Comparison of ENCODE assay signal across 18 cellular contexts in the genomic region with DNA sequence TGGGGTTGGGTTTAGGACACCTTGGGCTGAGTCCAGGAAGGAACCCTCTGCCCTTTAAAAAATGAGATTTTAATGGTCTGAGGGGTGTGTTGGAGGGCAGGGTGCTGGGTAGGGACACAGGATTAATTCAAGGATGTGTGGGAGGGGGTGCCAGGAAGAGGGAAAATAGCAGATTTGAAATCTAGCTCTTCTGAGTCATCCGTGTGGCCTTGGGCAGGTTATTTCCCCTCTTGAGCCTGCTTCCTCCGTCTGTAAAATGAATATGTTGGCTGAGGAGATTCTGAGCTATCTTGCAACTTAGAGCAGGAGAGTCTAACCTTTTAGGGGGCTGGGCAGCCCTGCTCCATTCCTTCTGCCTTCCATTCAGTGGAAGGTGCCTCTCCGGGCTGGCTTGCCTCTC. TPM values are rescaled to one million over a fixed set of nuclear protein-coding genes. Genes with fewer than 3 reads are reported as not detected.
DNase-seq lines count a peak whose midpoint lies in the region; ATAC-seq, FAIRE-seq and TF ChIP-seq lines count a peak whose summit lies in the region.
"Had no signal": no experiment of that assay in that cellular context is flagged by ENCODE, and none has a peak within 500 bp of the region (broad histone marks: within the 10 kb centered on the region; RNA-seq: fewer than 3 reads in every experiment).

No MANE protein-coding gene starts in this region.

- H4K5ac ChIP-seq in H9 (ENCODE audit: insufficient read length, low read depth, low read length): no peak overlapping the region

- no peak overlapping the region for H4K91ac ChIP-seq in H9 (ENCODE audit: insufficient read length, low read depth, low read length)

- DNase-seq in CD4-positive, CD25-positive, alpha-beta regulatory T cell: no peak
- DNase-seq in H9: no peak
- peak; percentile 27 for DNase-seq in bronchial epithelial cell (ENCODE audit: low read depth)
- no peak for DNase-seq in SJCRH30
- DNase-seq in cortex of kidney (lab: John Stamatoyannopoulos, UW): no peak
- DNase-seq: anterior cingulate cortex; GDM1; head of caudate nucleus; NCI-H1417 treated with DMSO at 0.1 percent for 48 hours; NCI-H524; stimulated activated naive CD4-positive, alpha-beta T cell treated with Interleukin-2 at 50 U/mL for 16 hours had no signal

- no peak overlapping the region for H3K4me2 ChIP-seq in H9 (ENCODE audit: insufficient read depth, insufficient read length, low read length)
- H3K4me2 ChIP-seq: BLaER1 treated with 17β-estradiol and CSF1 and Interleukin-3, amounts not matched to agents 10 nM and 100 nM had no signal

- no peaks in the 10 kb centered on the region for H3K79me2 ChIP-seq in H9 (ENCODE audit: insufficient read depth, low read length)

- peaks cover 32% of the 10 kb centered on the region for H3K4me1 ChIP-seq in CD4-positive, CD25-positive, alpha-beta regulatory T cell (ENCODE audit: control insufficient read depth, insufficient read depth, low read length, poor library complexity, severe bottlenecking)
- H3K4me1 ChIP-seq in H9 (ENCODE audit: insufficient read depth, low read length) (peaks cover 8% of the 10 kb centered on the region; the same call in 1 of the 2 replicates), muscle layer of duodenum (ENCODE audit: control insufficient read depth in 1 of 2, insufficient read depth in 2 of 2, low read length in 2 of 2) (peaks cover 0 to 45% of the 10 kb centered on the region in 2 donors), SJCRH30 (peaks cover 26% of the 10 kb centered on the region)

- no peak overlapping the region for H3K23ac ChIP-seq in H9 (ENCODE audit: insufficient read length, low read depth, low read length)

- H4K20me1 ChIP-seq in H9 (ENCODE audit: control insufficient read depth, insufficient read depth, insufficient read length): no peaks in the 10 kb centered on the region

- H3K18ac ChIP-seq in H9 (ENCODE audit: insufficient read length, low read depth, low read length): no peak overlapping the region

- H3K4me3 Mint-ChIP-seq in CD4-positive, CD25-positive, alpha-beta regulatory T cell: peak overlapping the region in 3 of 4 donors; percentile 41 to 87 (median 85)
- H3K4me3 Mint-ChIP-seq in H9: peak overlapping the region; percentile 12 to 64; a peak in 2 of 5 replicates
- H3K4me3 Mint-ChIP-seq: memory B cell had no signal

- H3K27ac ChIP-seq in CD4-positive, CD25-positive, alpha-beta regulatory T cell (ENCODE audit: insufficient read depth, low read length, poor library complexity, severe bottlenecking): no peak overlapping the region
- H3K27ac ChIP-seq in H9 (ENCODE audit: insufficient read length, low read depth, low read length) (no peak overlapping the region), muscle layer of duodenum (ENCODE audit: low read length) (peak overlapping the region; percentile 20), SJCRH30 (no peak overlapping the region)
- H3K27ac ChIP-seq: BLaER1 treated with 17β-estradiol and CSF1 and Interleukin-3, amounts not matched to agents 10 nM and 100 nM; RWPE1 had no signal

- H2BK120ac ChIP-seq in H9 (ENCODE audit: low read depth, low read length, poor library complexity, severe bottlenecking): no peak overlapping the region

- no peak overlapping the region for H4K8ac ChIP-seq in H9 (replicated peaks; ENCODE audit: insufficient read length, low read depth, low read length)

- no peak overlapping the region for H3T11ph ChIP-seq in H9 (ENCODE audit: low read length)

- no peak for ATAC-seq in CD4-positive, CD25-positive, alpha-beta regulatory T cell (ENCODE audit: low read depth in 2 of 2)
- ATAC-seq in GM18861 (IDR thresholded peaks at IDR 0.05; ENCODE audit: unreplicated experiment) (no peak), GM21717 (IDR thresholded peaks at IDR 0.05; ENCODE audit: unreplicated experiment) (no peak)

- FAIRE-seq in bronchial epithelial cell (lab: Jason Lieb, UNC): no peak

- H3K4ac ChIP-seq in H9 (ENCODE audit: low read depth, low read length): no peak overlapping the region

- no peak overlapping the region for H2BK20ac ChIP-seq in H9 (ENCODE audit: low read depth, low read length, poor library complexity, severe bottlenecking)

- no peak overlapping the region for H2BK12ac ChIP-seq in H9 (ENCODE audit: insufficient read length, low read depth, low read length)

- H3K9me3 Mint-ChIP-seq in CD4-positive, CD25-positive, alpha-beta regulatory T cell: peaks cover 0 to 2% (median 0%) of the 10 kb centered on the region in 7 donors
- no peaks in the 10 kb centered on the region; a peak in 3 of 5 replicates for H3K9me3 Mint-ChIP-seq in H9
- H3K9me3 Mint-ChIP-seq: memory B cell had no signal

- H3K56ac ChIP-seq in H9 (ENCODE audit: insufficient read length, low read depth, low read length): no peak overlapping the region

- peak overlapping the region in 2 of 3 donors; percentile 36 to 74 for H3K27ac Mint-ChIP-seq in CD4-positive, CD25-positive, alpha-beta regulatory T cell
- peak overlapping the region in 1 of 3 experiments; percentile 79; a peak in 1 of 7 replicates for H3K27ac Mint-ChIP-seq in H9
- H3K27ac Mint-ChIP-seq: memory B cell had no signal

- H3K27me3 Mint-ChIP-seq in CD4-positive, CD25-positive, alpha-beta regulatory T cell: peaks cover 18% of the 10 kb centered on the region
- H3K27me3 Mint-ChIP-seq in H9 (ENCODE audit: low read depth): peaks cover 65% of the 10 kb centered on the region

- no peaks in the 10 kb centered on the region for H3K9me3 ChIP-seq in CD4-positive, CD25-positive, alpha-beta regulatory T cell (ENCODE audit: control insufficient read depth in 2 of 2, low read length in 2 of 2)
- H3K9me3 ChIP-seq in H9 (ENCODE audit: control insufficient read depth, low read depth, low read length) (no peaks in the 10 kb centered on the region), muscle layer of duodenum (ENCODE audit: control insufficient read depth in 1 of 2, low read length in 2 of 2) (no peaks in the 10 kb centered on the region), SJCRH30 (replicated peaks) (no peaks in the 10 kb centered on the region)
- H3K9me3 ChIP-seq: BLaER1 treated with 17β-estradiol and CSF1 and Interleukin-3, amounts not matched to agents 10 nM and 100 nM had no signal

- no peak overlapping the region for H2BK15ac ChIP-seq in H9 (ENCODE audit: low read depth, low read length)

- TF ChIP-seq CTCF in H9 (conservative IDR thresholded peaks at IDR 0.05) (no peak), bronchial epithelial cell (IDR thresholded peaks at IDR 0.05; ENCODE audit: insufficient read depth, low read length, severe bottlenecking) (no peak)

- peaks cover 18% of the 10 kb centered on the region for H3K23me2 ChIP-seq in H9 (ENCODE audit: insufficient read length, low read depth, low read length, poor library complexity, severe bottlenecking)

- H3K36me3 ChIP-seq in CD4-positive, CD25-positive, alpha-beta regulatory T cell (ENCODE audit: control insufficient read depth, insufficient read depth, low read length): no peaks in the 10 kb centered on the region
- no peaks in the 10 kb centered on the region for H3K36me3 ChIP-seq in bronchial epithelial cell (ENCODE audit: control insufficient read depth, insufficient read depth, low read length)
- H3K36me3 ChIP-seq in muscle layer of duodenum (ENCODE audit: control insufficient read depth in 1 of 2, insufficient read depth in 2 of 2, low read length in 2 of 2): no peaks in the 10 kb centered on the region
- H3K36me3 ChIP-seq in SJCRH30: no peaks in the 10 kb centered on the region
- H3K36me3 ChIP-seq: BLaER1 treated with 17β-estradiol and CSF1 and Interleukin-3, amounts not matched to agents 10 nM and 100 nM had no signal

- H3K27me3 ChIP-seq in CD4-positive, CD25-positive, alpha-beta regulatory T cell (ENCODE audit: control insufficient read depth, insufficient read depth, low read length): no peaks in the 10 kb centered on the region
- H3K27me3 ChIP-seq in H9 (ENCODE audit: insufficient read depth, low read length): peaks cover 31% of the 10 kb centered on the region
- peaks cover 18% of the 10 kb centered on the region for H3K27me3 ChIP-seq in bronchial epithelial cell (ENCODE audit: control insufficient read depth, insufficient read depth, low read length)
- no peaks in the 10 kb centered on the region for H3K27me3 ChIP-seq in muscle layer of duodenum (ENCODE audit: low read depth, low read length)
- no peaks in the 10 kb centered on the region for H3K27me3 ChIP-seq in SJCRH30

- H3K4me3 ChIP-seq in CD4-positive, CD25-positive, alpha-beta regulatory T cell (ENCODE audit: low read depth, low read length): no peak overlapping the region
- H3K4me3 ChIP-seq in bronchial epithelial cell (ENCODE audit: low read depth, low read length): no peak overlapping the region
- peak overlapping the region in 1 of 2 donors; percentile 93 for H3K4me3 ChIP-seq in muscle layer of duodenum (ENCODE audit: low read depth in 1 of 2, low read length in 2 of 2)
- no peak overlapping the region for H3K4me3 ChIP-seq in SJCRH30
- H3K4me3 ChIP-seq: BLaER1 treated with 17β-estradiol and CSF1 and Interleukin-3, amounts not matched to agents 10 nM and 100 nM had no signal

- no peak overlapping the region for H3K9ac ChIP-seq in H9 (ENCODE audit: extremely low read depth, insufficient read length, low read length)
- H3K9ac ChIP-seq: BLaER1 treated with 17β-estradiol and CSF1 and Interleukin-3, amounts not matched to agents 10 nM and 100 nM had no signal

- no CpG with 5 or more reads among the region's 3 CpGs for WGBS in H9 (ENCODE audit: extremely low coverage, insufficient read length, low lambda C conversion rate)

- no peak overlapping the region for H2AK5ac ChIP-seq in H9 (ENCODE audit: insufficient read length, low read length)

- H3K14ac ChIP-seq in H9 (ENCODE audit: insufficient read depth, low read length): no peak overlapping the region

- no peak overlapping the region for H2AFZ ChIP-seq in H9 (ENCODE audit: low read length)

- no peaks in the 10 kb centered on the region for H3K79me1 ChIP-seq in H9 (ENCODE audit: insufficient read depth, low read depth, low read length, poor library complexity, severe bottlenecking)

- H2BK5ac ChIP-seq in H9 (ENCODE audit: insufficient read length, low read length): no peak overlapping the region

- H3K36me3 Mint-ChIP-seq in CD4-positive, CD25-positive, alpha-beta regulatory T cell: peaks cover 10% of the 10 kb centered on the region
- H3K36me3 Mint-ChIP-seq in H9 (ENCODE audit: insufficient read depth in 1 of 3, low read depth in 3 of 3): peaks cover 0 to 1% (median 0%) of the 10 kb centered on the region in 3 experiments; a peak in 2 of 7 replicates
- H3K36me3 Mint-ChIP-seq: IgD-negative memory B cell, memory B cell had no signal

- peaks cover 11 to 72% (median 30%) of the 10 kb centered on the region in 4 donors for H3K4me1 Mint-ChIP-seq in CD4-positive, CD25-positive, alpha-beta regulatory T cell
- peaks cover 78 to 83% of the 10 kb centered on the region in 2 experiments for H3K4me1 Mint-ChIP-seq in H9

RNA-seq across cellular contexts. Expression of a gene that starts 3.0 kb away (rescaled TPM):
- 36.9 TPM for total RNA-seq in CD4-positive, CD25-positive, alpha-beta regulatory T cell
- polyA plus RNA-seq in CD4-positive, CD25-positive, alpha-beta regulatory T cell: 1 to 10 TPM; 3.2 to 5.9 (median 4.2) TPM
- 25.3 and 26.5 TPM in 2 replicates for total RNA-seq in H9 (2021)
- not detected in 2 replicates for total RNA-seq in bronchial epithelial cell
- total RNA-seq in SJCRH30 (2014; rRNA removed; shearing (Covaris generic)): 28.6 and 31.5 TPM in 2 replicates

Comparison
In these comparisons a context has a peak if more than half of its experiments do, and no peak if none do; other contexts are left out.
1. RNA of a gene that starts 3.0 kb away (total RNA-seq): 36.9 TPM in CD4-positive, CD25-positive, alpha-beta regulatory T cell (single experiment), 28.6 to 31.5 TPM in SJCRH30 and 25.3 to 26.5 TPM in H9; not detected in bronchial epithelial cell; every median in the first group is over 10 times any median in the second.